In genomic region chr1:100267284-100267683, GRCh38 we compare ENCODE assay signal across 7 cellular contexts. TPM values are rescaled to one million over a fixed set of nuclear protein-coding genes. Genes with fewer than 3 reads are reported as not detected.
DNase-seq lines count a peak whose midpoint lies in the region; ATAC-seq lines count a peak whose summit lies in the region.

No MANE protein-coding gene starts in this region.

- H3K4me3 ChIP-seq in HUES48 (ENCODE audit: low read depth, low read length) (peak overlapping the region; percentile 90), iPS-11a (ENCODE audit: low read depth, low read length) (peak overlapping the region; percentile 80)

- H3K4me1 ChIP-seq in HUES48 (ENCODE audit: control insufficient read depth, insufficient read depth, low read length), result 0 out of 2 replicates have a peak, but pooled peaks cover 3% of the 10 kb centered on the region

- H3K9ac ChIP-seq in HUES48 (ENCODE audit: low read depth, low read length), result no peak overlapping the region

- no peak for DNase-seq in activated CD4-positive, alpha-beta memory T cell treated with anti-CD3 and anti-CD28 coated beads, Interleukin-2, amount 10 ng/mL, durations not matched to agents 7 days and 5 days
- DNase-seq in stimulated activated effector memory CD8-positive, alpha-beta T cell treated with anti-CD3 and anti-CD28 coated beads, Interleukin-12 subunit alpha, Interleukin-12 subunit beta, amount 100 ng/mL, for 72 hours (ENCODE audit: low spot score in 2 of 2), result no peak
- DNase-seq in NCI-H1105 treated with DMSO at 0.1 percent for 48 hours (lab: John Stamatoyannopoulos, UW) (no peak), NOMO-1 treated with dmso at 0.1 percent for 144 hours (lab: John Stamatoyannopoulos, UW; ENCODE audit: unreplicated experiment) (no peak)

- peak overlapping the region; percentile 93 for H3K27ac Mint-ChIP-seq in activated CD4-positive, alpha-beta memory T cell treated with anti-CD3 and anti-CD28 coated beads, Interleukin-2, amount 10 ng/mL, durations not matched to agents 7 days and 5 days
- H3K27ac Mint-ChIP-seq in stimulated activated effector memory CD8-positive, alpha-beta T cell treated with anti-CD3 and anti-CD28 coated beads, Interleukin-12 subunit alpha, Interleukin-12 subunit beta, amount 100 ng/mL, for 72 hours, result peak overlapping the region; percentile 100

- H3K4me1 Mint-ChIP-seq in activated CD4-positive, alpha-beta memory T cell treated with anti-CD3 and anti-CD28 coated beads, Interleukin-2, amount 10 ng/mL, durations not matched to agents 7 days and 5 days, result peaks cover 54% of the 10 kb centered on the region
- peaks cover 54% of the 10 kb centered on the region for H3K4me1 Mint-ChIP-seq in stimulated activated effector memory CD8-positive, alpha-beta T cell treated with anti-CD3 and anti-CD28 coated beads, Interleukin-12 subunit alpha, Interleukin-12 subunit beta, amount 100 ng/mL, for 72 hours

- H3K36me3 Mint-ChIP-seq in activated CD4-positive, alpha-beta memory T cell treated with anti-CD3 and anti-CD28 coated beads, Interleukin-2, amount 10 ng/mL, durations not matched to agents 7 days and 5 days (ENCODE audit: low read depth), result peaks cover 65% of the 10 kb centered on the region
- H3K36me3 Mint-ChIP-seq in stimulated activated effector memory CD8-positive, alpha-beta T cell treated with anti-CD3 and anti-CD28 coated beads, Interleukin-12 subunit alpha, Interleukin-12 subunit beta, amount 100 ng/mL, for 72 hours, result peaks cover 67% of the 10 kb centered on the region

- peaks cover 50% of the 10 kb centered on the region for H3K36me3 ChIP-seq in HUES48 (ENCODE audit: control insufficient read depth, insufficient read depth, low read length)

- ATAC-seq in stimulated activated effector memory CD8-positive, alpha-beta T cell treated with anti-CD3 and anti-CD28 coated beads, Interleukin-12 subunit alpha, Interleukin-12 subunit beta, amount 100 ng/mL, for 72 hours, result no peak
- no peak for ATAC-seq in GM19452 (IDR thresholded peaks at IDR 0.05; ENCODE audit: unreplicated experiment)

- POLR2A ChIA-PET in activated CD4-positive, alpha-beta memory T cell treated with anti-CD3 and anti-CD28 coated beads, Interleukin-2, amount 10 ng/mL, durations not matched to agents 7 days and 5 days (lab: Charles Lee), result interaction anchor here (0.7 to 7.5 kb wide), 22 partner anchors 10 to 628 kb away, joined by 3 to 96 read pairs (median 12); partner anchors contain the start of genes CDC14A, DBT, EXTL2 and SASS6

- no peaks in the 10 kb centered on the region for H3K27me3 ChIP-seq in HUES48 (ENCODE audit: control insufficient read depth, insufficient read depth, low read length)

- no peaks in the 10 kb centered on the region; the same call in 1 of the 2 replicates for H3K9me3 ChIP-seq in HUES48 (ENCODE audit: control insufficient read depth, insufficient read depth, low read length)

- peaks cover 8% of the 10 kb centered on the region for H3K9me3 Mint-ChIP-seq in activated CD4-positive, alpha-beta memory T cell treated with anti-CD3 and anti-CD28 coated beads, Interleukin-2, amount 10 ng/mL, durations not matched to agents 7 days and 5 days
- H3K9me3 Mint-ChIP-seq in stimulated activated effector memory CD8-positive, alpha-beta T cell treated with anti-CD3 and anti-CD28 coated beads, Interleukin-12 subunit alpha, Interleukin-12 subunit beta, amount 100 ng/mL, for 72 hours, result no peaks in the 10 kb centered on the region

- CTCF ChIA-PET in activated CD4-positive, alpha-beta memory T cell treated with anti-CD3 and anti-CD28 coated beads, Interleukin-2, amount 10 ng/mL, durations not matched to agents 7 days and 5 days (lab: Charles Lee), result interaction anchor here (0.9 to 2.8 kb wide), 8 partner anchors 17 to 229 kb away, joined by 3 to 21 read pairs (median 6); partner anchors contain the start of genes CDC14A, DBT, SASS6 and TRMT13

- no peaks in the 10 kb centered on the region for H3K27me3 Mint-ChIP-seq in activated CD4-positive, alpha-beta memory T cell treated with anti-CD3 and anti-CD28 coated beads, Interleukin-2, amount 10 ng/mL, durations not matched to agents 7 days and 5 days

- H3K27ac ChIP-seq in HUES48 (ENCODE audit: low read depth, low read length), result no peak overlapping the region

- H3K4me3 Mint-ChIP-seq in activated CD4-positive, alpha-beta memory T cell treated with anti-CD3 and anti-CD28 coated beads, Interleukin-2, amount 10 ng/mL, durations not matched to agents 7 days and 5 days, result peak overlapping the region; percentile 98
- H3K4me3 Mint-ChIP-seq in stimulated activated effector memory CD8-positive, alpha-beta T cell treated with anti-CD3 and anti-CD28 coated beads, Interleukin-12 subunit alpha, Interleukin-12 subunit beta, amount 100 ng/mL, for 72 hours, result peak overlapping the region; percentile 99

RNA-seq across cellular contexts. Expression of gene RTCA, which starts 1.3 kb away (rescaled TPM):
- 10 to 100 TPM; 67.5 to 68.2 TPM for total RNA-seq in activated CD4-positive, alpha-beta memory T cell treated with anti-CD3 and anti-CD28 coated beads, Interleukin-2, amount 10 ng/mL, durations not matched to agents 7 days and 5 days

RNA-seq across cellular contexts. Expression of gene DBT, which starts 17.6 kb away (rescaled TPM):
- 10 to 100 TPM; 12.1 to 12.9 TPM for total RNA-seq in activated CD4-positive, alpha-beta memory T cell treated with anti-CD3 and anti-CD28 coated beads, Interleukin-2, amount 10 ng/mL, durations not matched to agents 7 days and 5 days
